1 cellular context compared by ENCODE assay signal in the genomic region with DNA sequence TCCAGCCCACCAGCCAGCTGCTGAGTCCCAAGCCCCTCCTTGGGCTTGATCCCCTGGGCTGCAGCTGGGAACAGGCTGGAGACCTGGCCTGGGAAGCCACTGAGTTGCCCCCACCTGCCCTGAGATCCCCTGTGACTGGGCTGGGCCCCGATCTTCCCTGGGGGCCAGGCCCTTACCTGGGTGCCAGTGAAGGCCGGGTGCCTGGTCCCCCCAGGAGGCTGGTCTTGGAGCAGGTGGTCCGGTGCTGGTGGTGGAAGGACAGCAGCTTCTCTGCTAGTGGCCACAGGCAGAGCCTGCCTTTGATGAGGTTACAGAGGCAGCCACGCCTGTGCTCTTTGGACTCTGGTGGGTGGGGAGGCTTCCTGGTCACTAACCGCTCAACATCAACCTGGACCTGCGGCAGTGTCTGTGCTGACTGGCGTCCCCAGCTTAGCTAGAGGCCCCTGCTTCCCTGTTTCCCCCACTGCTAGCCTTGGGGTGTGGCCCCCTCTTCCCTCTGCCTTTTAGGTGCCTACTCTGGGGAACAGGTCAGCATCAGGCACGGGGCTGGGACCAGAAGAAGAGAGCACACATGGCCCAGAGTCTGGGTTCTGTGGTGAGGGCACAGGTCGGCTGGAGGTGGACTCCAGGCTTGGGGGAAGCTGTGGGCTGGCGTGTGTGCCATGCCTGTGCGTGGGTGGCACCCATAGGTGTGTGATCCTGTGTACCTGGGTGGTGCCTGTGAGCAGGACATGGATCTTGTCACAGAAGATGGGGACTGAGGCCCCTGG.
A peak's percentile ranks its signal among the peaks of the same experiment; 100 is the strongest.
TF ChIP-seq lines count a peak whose summit lies in the region.

A gene with protein sequence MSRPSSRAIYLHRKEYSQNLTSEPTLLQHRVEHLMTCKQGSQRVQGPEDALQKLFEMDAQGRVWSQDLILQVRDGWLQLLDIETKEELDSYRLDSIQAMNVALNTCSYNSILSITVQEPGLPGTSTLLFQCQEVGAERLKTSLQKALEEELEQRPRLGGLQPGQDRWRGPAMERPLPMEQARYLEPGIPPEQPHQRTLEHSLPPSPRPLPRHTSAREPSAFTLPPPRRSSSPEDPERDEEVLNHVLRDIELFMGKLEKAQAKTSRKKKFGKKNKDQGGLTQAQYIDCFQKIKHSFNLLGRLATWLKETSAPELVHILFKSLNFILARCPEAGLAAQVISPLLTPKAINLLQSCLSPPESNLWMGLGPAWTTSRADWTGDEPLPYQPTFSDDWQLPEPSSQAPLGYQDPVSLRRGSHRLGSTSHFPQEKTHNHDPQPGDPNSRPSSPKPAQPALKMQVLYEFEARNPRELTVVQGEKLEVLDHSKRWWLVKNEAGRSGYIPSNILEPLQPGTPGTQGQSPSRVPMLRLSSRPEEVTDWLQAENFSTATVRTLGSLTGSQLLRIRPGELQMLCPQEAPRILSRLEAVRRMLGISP (minus strand): TSS at position 278 of the 770 bp plus-strand sequence. CDS start 2,174 bp downstream, outside the sequence.

TF ChIP-seq in HepG2, 621 proteins besides CTCF, POLR2A, EP300 and RAD21 (continued from another document and continues in another):
- TF ChIP-seq, protein P1, sequence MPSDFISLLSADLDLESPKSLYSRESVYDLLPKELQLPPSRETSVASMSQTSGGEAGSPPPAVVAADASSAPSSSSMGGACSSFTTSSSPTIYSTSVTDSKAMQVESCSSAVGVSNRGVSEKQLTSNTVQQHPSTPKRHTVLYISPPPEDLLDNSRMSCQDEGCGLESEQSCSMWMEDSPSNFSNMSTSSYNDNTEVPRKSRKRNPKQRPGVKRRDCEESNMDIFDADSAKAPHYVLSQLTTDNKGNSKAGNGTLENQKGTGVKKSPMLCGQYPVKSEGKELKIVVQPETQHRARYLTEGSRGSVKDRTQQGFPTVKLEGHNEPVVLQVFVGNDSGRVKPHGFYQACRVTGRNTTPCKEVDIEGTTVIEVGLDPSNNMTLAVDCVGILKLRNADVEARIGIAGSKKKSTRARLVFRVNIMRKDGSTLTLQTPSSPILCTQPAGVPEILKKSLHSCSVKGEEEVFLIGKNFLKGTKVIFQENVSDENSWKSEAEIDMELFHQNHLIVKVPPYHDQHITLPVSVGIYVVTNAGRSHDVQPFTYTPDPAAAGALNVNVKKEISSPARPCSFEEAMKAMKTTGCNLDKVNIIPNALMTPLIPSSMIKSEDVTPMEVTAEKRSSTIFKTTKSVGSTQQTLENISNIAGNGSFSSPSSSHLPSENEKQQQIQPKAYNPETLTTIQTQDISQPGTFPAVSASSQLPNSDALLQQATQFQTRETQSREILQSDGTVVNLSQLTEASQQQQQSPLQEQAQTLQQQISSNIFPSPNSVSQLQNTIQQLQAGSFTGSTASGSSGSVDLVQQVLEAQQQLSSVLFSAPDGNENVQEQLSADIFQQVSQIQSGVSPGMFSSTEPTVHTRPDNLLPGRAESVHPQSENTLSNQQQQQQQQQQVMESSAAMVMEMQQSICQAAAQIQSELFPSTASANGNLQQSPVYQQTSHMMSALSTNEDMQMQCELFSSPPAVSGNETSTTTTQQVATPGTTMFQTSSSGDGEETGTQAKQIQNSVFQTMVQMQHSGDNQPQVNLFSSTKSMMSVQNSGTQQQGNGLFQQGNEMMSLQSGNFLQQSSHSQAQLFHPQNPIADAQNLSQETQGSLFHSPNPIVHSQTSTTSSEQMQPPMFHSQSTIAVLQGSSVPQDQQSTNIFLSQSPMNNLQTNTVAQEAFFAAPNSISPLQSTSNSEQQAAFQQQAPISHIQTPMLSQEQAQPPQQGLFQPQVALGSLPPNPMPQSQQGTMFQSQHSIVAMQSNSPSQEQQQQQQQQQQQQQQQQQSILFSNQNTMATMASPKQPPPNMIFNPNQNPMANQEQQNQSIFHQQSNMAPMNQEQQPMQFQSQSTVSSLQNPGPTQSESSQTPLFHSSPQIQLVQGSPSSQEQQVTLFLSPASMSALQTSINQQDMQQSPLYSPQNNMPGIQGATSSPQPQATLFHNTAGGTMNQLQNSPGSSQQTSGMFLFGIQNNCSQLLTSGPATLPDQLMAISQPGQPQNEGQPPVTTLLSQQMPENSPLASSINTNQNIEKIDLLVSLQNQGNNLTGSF (CRISPR knock-in tag; IDR thresholded peaks at IDR 0.05): no peak
- TF ChIP-seq KMT2A (CRISPR knock-in tag; IDR thresholded peaks at IDR 0.05) (no peak), ZNF232 (CRISPR knock-in tag; IDR thresholded peaks at IDR 0.05; ENCODE audit: borderline replicate concordance) (no peak; the same call in 1 of the 2 replicates), NBN (conservative IDR thresholded peaks at IDR 0.05) (no peak), ZNF747 (CRISPR knock-in tag; IDR thresholded peaks at IDR 0.05; ENCODE audit: borderline replicate concordance) (peak; percentile 91), ZBTB7B (CRISPR knock-in tag; IDR thresholded peaks at IDR 0.05) (peak; percentile 95), TMF1 (CRISPR knock-in tag; IDR thresholded peaks at IDR 0.05; ENCODE audit: low read depth) (no peak), YEATS4 (CRISPR knock-in tag; IDR thresholded peaks at IDR 0.05; ENCODE audit: borderline replicate concordance) (peak; percentile 60; the same call in 1 of the 2 replicates), MIER3 (CRISPR knock-in tag; IDR thresholded peaks at IDR 0.05; ENCODE audit: borderline replicate concordance) (no peak; the same call in 1 of the 2 replicates), RBM22 (optimal IDR thresholded peaks at IDR 0.05; ENCODE audit: low read length) (no peak), ZNF761 (CRISPR knock-in tag; conservative IDR thresholded peaks at IDR 0.05) (0 out of 2 replicates have a peak, but pooled peaks have one; percentile 42), FOXA1 (IDR thresholded peaks at IDR 0.05) (no peak), FOXA1 (CRISPR knock-in tag; IDR thresholded peaks at IDR 0.05) (no peak), ZBTB7A (CRISPR knock-in tag; IDR thresholded peaks at IDR 0.05) (no peak), ARID2 (CRISPR knock-in tag; IDR thresholded peaks at IDR 0.05; ENCODE audit: borderline replicate concordance) (0 out of 2 replicates have a peak, but pooled peaks have one; percentile 65), ZNF496 (CRISPR knock-in tag; IDR thresholded peaks at IDR 0.05; ENCODE audit: insufficient replicate concordance) (no peak), FOXC1 (CRISPR knock-in tag; IDR thresholded peaks at IDR 0.05; ENCODE audit: borderline replicate concordance) (no peak), KLF13 (CRISPR knock-in tag; IDR thresholded peaks at IDR 0.05) (no peak), ZNF562 (CRISPR knock-in tag; IDR thresholded peaks at IDR 0.05; ENCODE audit: borderline replicate concordance) (no peak), ZNF781 (CRISPR knock-in tag; IDR thresholded peaks at IDR 0.05; ENCODE audit: borderline replicate concordance, not compliant biosample characterization) (no peak), ZFY (CRISPR knock-in tag; IDR thresholded peaks at IDR 0.05) (peak; percentile 69), CREB1 (IDR thresholded peaks at IDR 0.05) (no peak), CREB1 (CRISPR knock-in tag; IDR thresholded peaks at IDR 0.05) (no peak), MLLT10 (CRISPR knock-in tag; IDR thresholded peaks at IDR 0.05) (no peak)
- TF ChIP-seq, protein P2, sequence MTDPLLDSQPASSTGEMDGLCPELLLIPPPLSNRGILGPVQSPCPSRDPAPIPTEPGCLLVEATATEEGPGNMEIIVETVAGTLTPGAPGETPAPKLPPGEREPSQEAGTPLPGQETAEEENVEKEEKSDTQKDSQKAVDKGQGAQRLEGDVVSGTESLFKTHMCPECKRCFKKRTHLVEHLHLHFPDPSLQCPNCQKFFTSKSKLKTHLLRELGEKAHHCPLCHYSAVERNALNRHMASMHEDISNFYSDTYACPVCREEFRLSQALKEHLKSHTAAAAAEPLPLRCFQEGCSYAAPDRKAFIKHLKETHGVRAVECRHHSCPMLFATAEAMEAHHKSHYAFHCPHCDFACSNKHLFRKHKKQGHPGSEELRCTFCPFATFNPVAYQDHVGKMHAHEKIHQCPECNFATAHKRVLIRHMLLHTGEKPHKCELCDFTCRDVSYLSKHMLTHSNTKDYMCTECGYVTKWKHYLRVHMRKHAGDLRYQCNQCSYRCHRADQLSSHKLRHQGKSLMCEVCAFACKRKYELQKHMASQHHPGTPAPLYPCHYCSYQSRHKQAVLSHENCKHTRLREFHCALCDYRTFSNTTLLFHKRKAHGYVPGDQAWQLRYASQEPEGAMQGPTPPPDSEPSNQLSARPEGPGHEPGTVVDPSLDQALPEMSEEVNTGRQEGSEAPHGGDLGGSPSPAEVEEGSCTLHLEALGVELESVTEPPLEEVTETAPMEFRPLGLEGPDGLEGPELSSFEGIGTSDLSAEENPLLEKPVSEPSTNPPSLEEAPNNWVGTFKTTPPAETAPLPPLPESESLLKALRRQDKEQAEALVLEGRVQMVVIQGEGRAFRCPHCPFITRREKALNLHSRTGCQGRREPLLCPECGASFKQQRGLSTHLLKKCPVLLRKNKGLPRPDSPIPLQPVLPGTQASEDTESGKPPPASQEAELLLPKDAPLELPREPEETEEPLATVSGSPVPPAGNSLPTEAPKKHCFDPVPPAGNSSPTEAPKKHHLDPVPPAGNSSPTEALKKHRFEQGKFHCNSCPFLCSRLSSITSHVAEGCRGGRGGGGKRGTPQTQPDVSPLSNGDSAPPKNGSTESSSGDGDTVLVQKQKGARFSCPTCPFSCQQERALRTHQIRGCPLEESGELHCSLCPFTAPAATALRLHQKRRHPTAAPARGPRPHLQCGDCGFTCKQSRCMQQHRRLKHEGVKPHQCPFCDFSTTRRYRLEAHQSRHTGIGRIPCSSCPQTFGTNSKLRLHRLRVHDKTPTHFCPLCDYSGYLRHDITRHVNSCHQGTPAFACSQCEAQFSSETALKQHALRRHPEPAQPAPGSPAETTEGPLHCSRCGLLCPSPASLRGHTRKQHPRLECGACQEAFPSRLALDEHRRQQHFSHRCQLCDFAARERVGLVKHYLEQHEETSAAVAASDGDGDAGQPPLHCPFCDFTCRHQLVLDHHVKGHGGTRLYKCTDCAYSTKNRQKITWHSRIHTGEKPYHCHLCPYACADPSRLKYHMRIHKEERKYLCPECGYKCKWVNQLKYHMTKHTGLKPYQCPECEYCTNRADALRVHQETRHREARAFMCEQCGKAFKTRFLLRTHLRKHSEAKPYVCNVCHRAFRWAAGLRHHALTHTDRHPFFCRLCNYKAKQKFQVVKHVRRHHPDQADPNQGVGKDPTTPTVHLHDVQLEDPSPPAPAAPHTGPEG (CRISPR knock-in tag; IDR thresholded peaks at IDR 0.05): 0 out of 2 replicates have a peak, but pooled peaks have one; percentile 32
- TF ChIP-seq, protein P3, sequence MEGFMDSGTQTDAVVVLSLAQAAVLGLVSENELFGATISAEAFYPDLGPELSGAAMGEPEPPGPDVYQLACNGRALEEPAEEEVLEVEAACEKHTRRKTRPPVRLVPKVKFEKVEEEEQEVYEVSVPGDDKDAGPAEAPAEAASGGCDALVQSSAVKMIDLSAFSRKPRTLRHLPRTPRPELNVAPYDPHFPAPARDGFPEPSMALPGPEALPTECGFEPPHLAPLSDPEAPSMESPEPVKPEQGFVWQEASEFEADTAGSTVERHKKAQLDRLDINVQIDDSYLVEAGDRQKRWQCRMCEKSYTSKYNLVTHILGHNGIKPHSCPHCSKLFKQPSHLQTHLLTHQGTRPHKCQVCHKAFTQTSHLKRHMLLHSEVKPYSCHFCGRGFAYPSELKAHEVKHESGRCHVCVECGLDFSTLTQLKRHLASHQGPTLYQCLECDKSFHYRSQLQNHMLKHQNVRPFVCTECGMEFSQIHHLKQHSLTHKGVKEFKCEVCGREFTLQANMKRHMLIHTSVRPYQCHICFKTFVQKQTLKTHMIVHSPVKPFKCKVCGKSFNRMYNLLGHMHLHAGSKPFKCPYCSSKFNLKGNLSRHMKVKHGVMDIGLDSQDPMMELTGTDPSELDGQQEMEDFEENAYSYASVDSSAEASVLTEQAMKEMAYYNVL (CRISPR knock-in tag; IDR thresholded peaks at IDR 0.05; ENCODE audit: borderline replicate concordance): peak; percentile 4; the same call in 1 of the 2 replicates
- TF ChIP-seq, protein P4, sequence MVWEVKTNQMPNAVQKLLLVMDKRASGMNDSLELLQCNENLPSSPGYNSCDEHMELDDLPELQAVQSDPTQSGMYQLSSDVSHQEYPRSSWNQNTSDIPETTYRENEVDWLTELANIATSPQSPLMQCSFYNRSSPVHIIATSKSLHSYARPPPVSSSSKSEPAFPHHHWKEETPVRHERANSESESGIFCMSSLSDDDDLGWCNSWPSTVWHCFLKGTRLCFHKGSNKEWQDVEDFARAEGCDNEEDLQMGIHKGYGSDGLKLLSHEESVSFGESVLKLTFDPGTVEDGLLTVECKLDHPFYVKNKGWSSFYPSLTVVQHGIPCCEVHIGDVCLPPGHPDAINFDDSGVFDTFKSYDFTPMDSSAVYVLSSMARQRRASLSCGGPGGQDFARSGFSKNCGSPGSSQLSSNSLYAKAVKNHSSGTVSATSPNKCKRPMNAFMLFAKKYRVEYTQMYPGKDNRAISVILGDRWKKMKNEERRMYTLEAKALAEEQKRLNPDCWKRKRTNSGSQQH (CRISPR knock-in tag; IDR thresholded peaks at IDR 0.05; ENCODE audit: low read depth): no peak
- TF ChIP-seq, protein P5, sequence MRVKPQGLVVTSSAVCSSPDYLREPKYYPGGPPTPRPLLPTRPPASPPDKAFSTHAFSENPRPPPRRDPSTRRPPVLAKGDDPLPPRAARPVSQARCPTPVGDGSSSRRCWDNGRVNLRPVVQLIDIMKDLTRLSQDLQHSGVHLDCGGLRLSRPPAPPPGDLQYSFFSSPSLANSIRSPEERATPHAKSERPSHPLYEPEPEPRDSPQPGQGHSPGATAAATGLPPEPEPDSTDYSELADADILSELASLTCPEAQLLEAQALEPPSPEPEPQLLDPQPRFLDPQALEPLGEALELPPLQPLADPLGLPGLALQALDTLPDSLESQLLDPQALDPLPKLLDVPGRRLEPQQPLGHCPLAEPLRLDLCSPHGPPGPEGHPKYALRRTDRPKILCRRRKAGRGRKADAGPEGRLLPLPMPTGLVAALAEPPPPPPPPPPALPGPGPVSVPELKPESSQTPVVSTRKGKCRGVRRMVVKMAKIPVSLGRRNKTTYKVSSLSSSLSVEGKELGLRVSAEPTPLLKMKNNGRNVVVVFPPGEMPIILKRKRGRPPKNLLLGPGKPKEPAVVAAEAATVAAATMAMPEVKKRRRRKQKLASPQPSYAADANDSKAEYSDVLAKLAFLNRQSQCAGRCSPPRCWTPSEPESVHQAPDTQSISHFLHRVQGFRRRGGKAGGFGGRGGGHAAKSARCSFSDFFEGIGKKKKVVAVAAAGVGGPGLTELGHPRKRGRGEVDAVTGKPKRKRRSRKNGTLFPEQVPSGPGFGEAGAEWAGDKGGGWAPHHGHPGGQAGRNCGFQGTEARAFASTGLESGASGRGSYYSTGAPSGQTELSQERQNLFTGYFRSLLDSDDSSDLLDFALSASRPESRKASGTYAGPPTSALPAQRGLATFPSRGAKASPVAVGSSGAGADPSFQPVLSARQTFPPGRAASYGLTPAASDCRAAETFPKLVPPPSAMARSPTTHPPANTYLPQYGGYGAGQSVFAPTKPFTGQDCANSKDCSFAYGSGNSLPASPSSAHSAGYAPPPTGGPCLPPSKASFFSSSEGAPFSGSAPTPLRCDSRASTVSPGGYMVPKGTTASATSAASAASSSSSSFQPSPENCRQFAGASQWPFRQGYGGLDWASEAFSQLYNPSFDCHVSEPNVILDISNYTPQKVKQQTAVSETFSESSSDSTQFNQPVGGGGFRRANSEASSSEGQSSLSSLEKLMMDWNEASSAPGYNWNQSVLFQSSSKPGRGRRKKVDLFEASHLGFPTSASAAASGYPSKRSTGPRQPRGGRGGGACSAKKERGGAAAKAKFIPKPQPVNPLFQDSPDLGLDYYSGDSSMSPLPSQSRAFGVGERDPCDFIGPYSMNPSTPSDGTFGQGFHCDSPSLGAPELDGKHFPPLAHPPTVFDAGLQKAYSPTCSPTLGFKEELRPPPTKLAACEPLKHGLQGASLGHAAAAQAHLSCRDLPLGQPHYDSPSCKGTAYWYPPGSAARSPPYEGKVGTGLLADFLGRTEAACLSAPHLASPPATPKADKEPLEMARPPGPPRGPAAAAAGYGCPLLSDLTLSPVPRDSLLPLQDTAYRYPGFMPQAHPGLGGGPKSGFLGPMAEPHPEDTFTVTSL (CRISPR knock-in tag; IDR thresholded peaks at IDR 0.05; ENCODE audit: borderline replicate concordance): no peak
